ENCODE assay signal across 28 cellular contexts in the genomic region with DNA sequence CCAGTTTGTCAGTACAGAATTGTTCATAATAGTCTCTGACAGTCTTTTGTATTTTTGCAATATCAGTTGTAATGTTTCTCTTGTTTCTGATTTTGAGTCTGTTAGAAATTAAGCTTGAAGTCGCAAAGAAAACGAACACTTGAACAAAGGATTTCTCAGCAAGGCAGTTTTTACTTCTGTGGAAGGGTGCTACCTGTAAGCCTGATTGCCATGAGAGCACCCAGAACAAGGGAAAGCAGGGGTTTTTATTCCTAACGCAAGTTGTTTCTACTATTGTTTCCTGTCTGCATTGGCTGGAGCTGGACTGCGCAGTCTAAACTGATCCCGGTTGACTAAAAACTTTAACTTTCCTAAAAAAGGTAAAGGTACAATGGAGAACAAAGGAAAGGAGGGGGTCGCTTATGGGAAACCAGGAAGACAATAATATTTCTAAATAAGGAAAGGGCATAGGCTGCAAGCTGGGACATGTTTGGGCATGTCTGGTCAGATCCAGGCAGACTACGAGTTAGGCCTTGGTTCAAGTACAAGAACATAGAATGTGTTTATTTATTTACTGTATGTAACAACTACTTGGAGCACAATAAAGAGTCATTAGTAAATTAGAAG. TPM values are rescaled to one million over a fixed set of nuclear protein-coding genes. Genes with fewer than 3 reads are reported as not detected.
DNase-seq lines count a peak whose midpoint lies in the region; ATAC-seq, FAIRE-seq and TF ChIP-seq lines count a peak whose summit lies in the region.
"Had no signal": no experiment of that assay in that cellular context is flagged by ENCODE, and none has a peak within 500 bp of the region (broad histone marks: within the 10 kb centered on the region; RNA-seq: fewer than 3 reads in every experiment).

No MANE protein-coding gene starts in this region.

- H3K27ac ChIP-seq in GM23338 (ENCODE audit: low read depth) (no peak overlapping the region), GM12878 (ENCODE audit: control insufficient read depth, insufficient read depth) (no peak overlapping the region)
- H3K27ac ChIP-seq: 22Rv1, BLaER1, RWPE1, SK-N-MC had no signal

- intact Hi-C loops in GM12878 (cut with micrococcal nuclease; ENCODE audit: unreplicated experiment), result no loop called here

- H3K27me3 ChIP-seq in GM23338 (ENCODE audit: insufficient read depth) (no peaks in the 10 kb centered on the region), GM12878 (replicated peaks in 1 of 2; ENCODE audit: control insufficient read depth in 2 of 2, insufficient read depth in 2 of 2, low read length in 1 of 2) (no peaks in the 10 kb centered on the region), H7 (ENCODE audit: control insufficient read depth, insufficient read depth, low read length) (no peaks in the 10 kb centered on the region)
- H3K27me3 ChIP-seq: BLaER1 had no signal

- peaks cover 8% of the 10 kb centered on the region for H3K36me3 ChIP-seq in GM23338 (ENCODE audit: insufficient read depth)
- H3K36me3 ChIP-seq in GM12878 (ENCODE audit: control insufficient read depth in 2 of 2, insufficient read depth in 2 of 2, low read length in 1 of 2), result no peaks in the 10 kb centered on the region
- H3K36me3 ChIP-seq in H7 (replicated peaks; ENCODE audit: control insufficient read depth, insufficient read depth, low read length), result no peaks in the 10 kb centered on the region
- H3K36me3 ChIP-seq: BLaER1 had no signal

- H3K4me3 ChIP-seq in GM23338 (no peak overlapping the region), GM12878 (no peak overlapping the region), fibroblast of mammary gland (ENCODE audit: control insufficient read depth, low read depth, low read length) (no peak overlapping the region), H7 (ENCODE audit: insufficient read depth, low read depth, low read length) (no peak overlapping the region)
- H3K4me3 ChIP-seq: BLaER1, SK-N-MC had no signal

- BruUV-seq in GM12878 (replicated peaks; lab: Mats Ljungman, UMichigan), result no TSS peak

- no peak overlapping the region for H3K9ac ChIP-seq in GM12878 (ENCODE audit: control insufficient read depth, insufficient read depth, low read length)
- H3K9ac ChIP-seq: BLaER1 had no signal

- RAD21 ChIA-PET in GM12878 (lab: Charles Lee; ENCODE audit: unreplicated experiment), result no interaction called here

- TF ChIP-seq CTCF in GM23338 (conservative IDR thresholded peaks at IDR 0.05; ENCODE audit: low read depth in 2 of 2) (no peak), GM12878 (IDR thresholded peaks at IDR 0.05 in 2 of 3, conservative IDR thresholded peaks at IDR 0.05 in 1 of 3; ENCODE audit: control insufficient read depth in 2 of 3, extremely low read depth in 1 of 3, insufficient read depth in 1 of 3, low read depth in 3 of 3, low read length in 3 of 3) (no peak), fibroblast of mammary gland (conservative IDR thresholded peaks at IDR 0.05; ENCODE audit: control insufficient read depth, insufficient read depth, low read depth, low read length) (no peak)

- POLR2A ChIA-PET in GM12878 (lab: Charles Lee), result no interaction called here

- H3K4me3 Mint-ChIP-seq in GM23338, result no peak overlapping the region
- H3K4me3 Mint-ChIP-seq: CD4-positive, alpha-beta memory T cell had no signal

- in situ Hi-C loops in GM12878 (cut with MboI), result no loop called here

- no peaks in the 10 kb centered on the region for H3K4me1 ChIP-seq in GM23338 (ENCODE audit: insufficient read depth)
- no peaks in the 10 kb centered on the region for H3K4me1 ChIP-seq in GM12878 (ENCODE audit: control insufficient read depth, insufficient read depth, low read length)
- H3K4me1 ChIP-seq: Caco-2 had no signal

- H3F3A ChIP-seq in GM23338 (replicated peaks; ENCODE audit: low read depth), result no peaks in the 10 kb centered on the region

- DNase-seq in DMS53 (lab: John Stamatoyannopoulos, UW) (peak; percentile 39), DMS53 treated with DMSO at 0.1 percent for 48 hours (lab: John Stamatoyannopoulos, UW; ENCODE audit: unreplicated experiment) (no peak), GM23338 (ENCODE audit: low spot score) (peak; percentile 65), GM12878 (ENCODE audit: low read depth, low spot score) (no peak), fibroblast of mammary gland (ENCODE audit: low read depth) (peak; percentile 16), H7 (no peak)
- DNase-seq in stimulated activated CD8-positive, alpha-beta memory T cell treated with anti-CD3 and anti-CD28 coated beads, Interleukin-4, amount 100 ng/mL, for 48 hours, result no peak
- DNase-seq: ACHN; Caco-2; CD4-positive, alpha-beta memory T cell; DMS 273 treated with DMSO at 0.1 percent for 48 hours; Kasumi-1; MM.1S; NCI-H1048; NCI-H146; NCI-H2029 treated with DMSO at 0.1 percent for 48 hours; NCI-H226; NCI-H510A treated with DMSO at 0.1 percent for 48 hours; NCI-H774; NK-92 treated with Interleukin-12 subunit alpha and Interleukin-12 subunit beta, amount 100 ng/mL, for 24 hours; SHP77 treated with DMSO at 0.1 percent for 48 hours had no signal

- peaks cover 53% of the 10 kb centered on the region for H3K9me3 Mint-ChIP-seq in GM23338

- CTCF ChIA-PET in GM12878 (lab: Yijun Ruan, JAX), result interaction anchor here (1.0 kb wide), 1 partner anchor 32 kb away, joined by 3 read pairs; no protein-coding TSS in a partner anchor

- H3K27me3 Mint-ChIP-seq in GM23338 (ENCODE audit: insufficient read depth, low read depth, poor library complexity), result no peaks in the 10 kb centered on the region

- WGBS in GM12878 (ENCODE audit: insufficient coverage, insufficient replicate concordance, low lambda C conversion rate, missing lambda C conversion rate), result 80% methylated on average over 7 of the region's 7 CpGs

- peaks cover 6% of the 10 kb centered on the region for H3K9me3 ChIP-seq in GM12878 (replicated peaks; ENCODE audit: control insufficient read depth, insufficient read depth, low read length)
- H3K9me3 ChIP-seq: Caco-2 had no signal

- peaks cover 34% of the 10 kb centered on the region for H3K36me3 Mint-ChIP-seq in GM23338 (ENCODE audit: low read depth)

- ATAC-seq in GM23338 (no peak), GM12878 (no peak), GM19035 (IDR thresholded peaks at IDR 0.05; ENCODE audit: unreplicated experiment) (no peak)

- H4K20me1 ChIP-seq in GM23338 (replicated peaks; ENCODE audit: insufficient read depth) (no peaks in the 10 kb centered on the region), GM12878 (ENCODE audit: control insufficient read depth, insufficient read depth) (no peaks in the 10 kb centered on the region)
- H4K20me1 ChIP-seq: BLaER1 had no signal

- no peak for TF ChIP-seq EP300 in GM12878 (IDR thresholded peaks at IDR 0.05; ENCODE audit: borderline replicate concordance in 1 of 2, control insufficient read depth in 1 of 2, low read depth in 2 of 2, low read length in 2 of 2)

- no peak for TF ChIP-seq RAD21 in GM12878 (IDR thresholded peaks at IDR 0.05; ENCODE audit: insufficient read depth, low read depth, low read length)

- H3K79me2 ChIP-seq in GM23338 (replicated peaks; ENCODE audit: insufficient read depth) (no peaks in the 10 kb centered on the region), GM12878 (ENCODE audit: control insufficient read depth, insufficient read depth, low read length) (no peaks in the 10 kb centered on the region)

- TF ChIP-seq POLR2A in GM12878 (IDR thresholded peaks at IDR 0.05; ENCODE audit: low read depth, low read length), result no peak

- H3K4me1 Mint-ChIP-seq in GM23338, result no peaks in the 10 kb centered on the region

- H3K27ac Mint-ChIP-seq in GM23338, result peak overlapping the region; percentile 55; the same call in 1 of the 2 replicates
- H3K27ac Mint-ChIP-seq: CD4-positive, alpha-beta memory T cell had no signal

- no peak overlapping the region for H3K4me2 ChIP-seq in GM23338
- no peak overlapping the region for H3K4me2 ChIP-seq in GM12878 (ENCODE audit: control insufficient read depth, insufficient read depth)
- H3K4me2 ChIP-seq: BLaER1 had no signal

- SMC1A ChIA-PET in GM12878 (lab: Charles Lee; ENCODE audit: uncharacterized antibody, unreplicated experiment), result interaction anchor here (0.6 to 1.0 kb wide), 3 partner anchors 9 to 264 kb away, joined by 3 read pairs; no protein-coding TSS in a partner anchor

- H3K9me2 ChIP-seq in GM23338 (ENCODE audit: insufficient read depth), result peaks cover 7% of the 10 kb centered on the region

- H2AFZ ChIP-seq in GM23338 (no peak overlapping the region), GM12878 (ENCODE audit: control insufficient read depth, low read depth, low read length) (no peak overlapping the region)

- no peak for FAIRE-seq in GM12878 (lab: Jason Lieb, UNC)
- FAIRE-seq: G401.6, H54 had no signal

RNA-seq across cellular contexts. Expression of a gene that starts 28.5 kb away (rescaled TPM):
- 36.1 and 44.3 TPM in 2 replicates for total RNA-seq in GM23338 (2014; rRNA removed; shearing (Covaris generic))
- polyA plus RNA-seq in GM23338 (2016; fragmentation: Nextera tagmentation; extraction: Ambion mirVana) (86.0 and 102 TPM in 2 replicates), GM12878 (2011; rRNA removed) (3,153 and 5,128 TPM in 2 replicates), GM12878 (2014; fragmentation: Illumina TruSeq; extraction: Trizol) (1,989 and 2,110 TPM in 2 replicates), GM12878 (2014; fragmentation: Nextera tagmentation; extraction: Ambion mirVana) (1,000 to 10,000 TPM in 1 of 2 experiments, 100 to 1,000 TPM in 1; 820 to 1,780 TPM), GM12878 (2014; rRNA removed) (3,468 and 4,014 TPM in 2 replicates), GM12878 (2016; fragmentation: Nextera tagmentation; extraction: Ambion mirVana) (1,000 to 10,000 TPM; 3,407 to 3,656 TPM)
- 2,210 and 2,286 TPM in 2 replicates for total RNA-seq in GM12878 (2013; cell fraction: nucleolus; rRNA removed)
- total RNA-seq in GM12878 (2014; rRNA removed) (3,342 and 3,485 TPM in 2 replicates), GM12878 (2014; rRNA removed; fragmentation: Illumina TruSeq; extraction: Trizol) (2,610 and 2,649 TPM in 2 replicates), GM12878 (2021) (3,333 and 3,502 TPM in 2 replicates)
- 2,375 TPM for polyA plus RNA-seq in GM12878 (2011; ENCODE audit: low read depth)
- polyA plus RNA-seq in GM12878 (2011; cell fraction: cytosol; rRNA removed), result 3,568 and 5,770 TPM in 2 replicates
- 5,720 and 8,463 TPM in 2 replicates for polyA plus RNA-seq in GM12878 (2011; cell fraction: nucleus; rRNA removed)
- 3,427 and 3,948 TPM in 2 replicates for polyA plus RNA-seq in GM12878 (2012)
- 1,902 and 3,270 TPM in 2 replicates for polyA minus RNA-seq in GM12878 (2011; rRNA and poly(A)+ RNA removed)
- 1,058 and 1,080 TPM in 2 replicates for polyA minus RNA-seq in GM12878 (2011; cell fraction: cytosol; rRNA and poly(A)+ RNA removed)
- polyA minus RNA-seq in GM12878 (2011; cell fraction: nucleus; rRNA and poly(A)+ RNA removed), result 1,332 and 1,398 TPM in 2 replicates
- 7.3 and 27.3 TPM in 2 replicates for total RNA-seq in H7 (2014; rRNA removed; shearing (Covaris generic))

RNA-seq across cellular contexts. Expression of a gene that starts 56.6 kb away (rescaled TPM):
- total RNA-seq in GM23338 (2014; rRNA removed; shearing (Covaris generic)), result 94.6 and 116 TPM in 2 replicates
- polyA plus RNA-seq in GM23338 (2016; fragmentation: Nextera tagmentation; extraction: Ambion mirVana) (73.1 and 76.9 TPM in 2 replicates), GM12878 (2011; rRNA removed) (679 and 1,092 TPM in 2 replicates), GM12878 (2014; fragmentation: Illumina TruSeq; extraction: Trizol) (301 and 341 TPM in 2 replicates), GM12878 (2014; fragmentation: Nextera tagmentation; extraction: Ambion mirVana) (100 to 1,000 TPM; 121 to 379 TPM), GM12878 (2014; rRNA removed) (1,027 and 1,150 TPM in 2 replicates), GM12878 (2016; fragmentation: Nextera tagmentation; extraction: Ambion mirVana) (100 to 1,000 TPM; 764 to 848 TPM)
- 751 and 833 TPM in 2 replicates for total RNA-seq in GM12878 (2013; cell fraction: nucleolus; rRNA removed)
- total RNA-seq in GM12878 (2014; rRNA removed) (1,016 and 1,050 TPM in 2 replicates), GM12878 (2014; rRNA removed; fragmentation: Illumina TruSeq; extraction: Trizol) (360 and 377 TPM in 2 replicates), GM12878 (2021) (1,014 and 1,087 TPM in 2 replicates)
- 522 TPM for polyA plus RNA-seq in GM12878 (2011; ENCODE audit: low read depth)
- polyA plus RNA-seq in GM12878 (2011; cell fraction: cytosol; rRNA removed), result 1,015 and 1,464 TPM in 2 replicates
- 1,636 and 1,965 TPM in 2 replicates for polyA plus RNA-seq in GM12878 (2011; cell fraction: nucleus; rRNA removed)
- polyA plus RNA-seq in GM12878 (2012), result 958 and 1,028 TPM in 2 replicates
- 296 and 534 TPM in 2 replicates for polyA minus RNA-seq in GM12878 (2011; rRNA and poly(A)+ RNA removed)
- 281 and 287 TPM in 2 replicates for polyA minus RNA-seq in GM12878 (2011; cell fraction: cytosol; rRNA and poly(A)+ RNA removed)
- polyA minus RNA-seq in GM12878 (2011; cell fraction: nucleus; rRNA and poly(A)+ RNA removed), result 248 and 294 TPM in 2 replicates
- 33.7 and 34.7 TPM in 2 replicates for total RNA-seq in H7 (2014; rRNA removed; shearing (Covaris generic))

Comparison
In these comparisons a context has a peak if more than half of its experiments do, and no peak if none do; other contexts are left out.
1. DNase-seq: peak in DMS53 (single experiment), GM23338 (single experiment) and fibroblast of mammary gland (single experiment); none in DMS53 treated with DMSO at 0.1 percent for 48 hours (single experiment), GM12878 (single experiment), stimulated activated CD8-positive, alpha-beta memory T cell treated with anti-CD3 and anti-CD28 coated beads, Interleukin-4, amount 100 ng/mL, for 48 hours (single experiment) and H7 (single experiment).
2. RNA of a gene that starts 28.5 kb away (total RNA-seq): 2,210 to 3,502 TPM in GM12878; 36.1 to 44.3 TPM in GM23338 and 7.3 to 27.3 TPM in H7; every median in the first group is over 10 times any median in the second.